In genomic region chr10:124213471-124213870, GRCh38 we compare ENCODE assay signal across 18 cellular contexts.
DNase-seq lines count a peak whose midpoint lies in the region; ATAC-seq and TF ChIP-seq lines count a peak whose summit lies in the region.
"Had no signal": no experiment of that assay in that cellular context is flagged by ENCODE, and none has a peak within 500 bp of the region (broad histone marks: within the 10 kb centered on the region; RNA-seq: fewer than 3 reads in every experiment).

No MANE protein-coding gene starts in this region.

- H4K20me1 ChIP-seq in mammary epithelial cell (ENCODE audit: insufficient read depth, low read length): no peaks in the 10 kb centered on the region

- H3K9me3 ChIP-seq in mammary epithelial cell (replicated peaks; ENCODE audit: insufficient read depth, low read length): no peaks in the 10 kb centered on the region
- no peaks in the 10 kb centered on the region for H3K9me3 ChIP-seq in Caco-2
- H3K9me3 ChIP-seq: A549 had no signal

- ATAC-seq in GM18907 (IDR thresholded peaks at IDR 0.05; ENCODE audit: unreplicated experiment): no peak
- ATAC-seq in activated naive CD8-positive, alpha-beta T cell treated with anti-CD3 and anti-CD28 coated beads, Interleukin-2, amount 50 U/mL, for 24 hours: no peak
- ATAC-seq: A549, Panc1, SK-N-SH treated with all-trans-retinoic acid at 6 μM for 48 hours had no signal

- H3K27me3 Mint-ChIP-seq in glutamatergic neuron (ENCODE audit: unreplicated experiment) (peaks cover 5% of the 10 kb centered on the region), Caco-2 (ENCODE audit: insufficient read depth, unreplicated experiment) (peaks cover 5% of the 10 kb centered on the region)
- H3K27me3 Mint-ChIP-seq in activated naive CD8-positive, alpha-beta T cell treated with anti-CD3 and anti-CD28 coated beads, Interleukin-2, amount 50 U/mL, for 24 hours: no peaks in the 10 kb centered on the region

- DNase-seq in BJ (ENCODE audit: low read depth) (peak; percentile 36), M059J (ENCODE audit: low read depth) (peak; percentile 87), mammary epithelial cell (peak; percentile 65), islet precursor cell (peak; percentile 41), glutamatergic neuron (no peak), Caco-2 (no peak)
- no peak for DNase-seq in activated naive CD8-positive, alpha-beta T cell treated with anti-CD3 and anti-CD28 coated beads, Interleukin-2, amount 50 U/mL, for 24 hours
- DNase-seq: GOT3, MV-4-11, NCI-H1417 treated with DMSO at 0.1 percent for 48 hours, NCI-H1930, NCI-H82, Right ventricle myocardium superior had no signal

- H3K27ac ChIP-seq in mammary epithelial cell (ENCODE audit: insufficient read depth, low read depth, low read length): no peak overlapping the region
- H3K27ac ChIP-seq: A549, C4-2B had no signal

- peaks cover 8% of the 10 kb centered on the region for H3K9me3 Mint-ChIP-seq in glutamatergic neuron (ENCODE audit: unreplicated experiment)
- no peaks in the 10 kb centered on the region for H3K9me3 Mint-ChIP-seq in Caco-2 (ENCODE audit: unreplicated experiment)
- no peaks in the 10 kb centered on the region for H3K9me3 Mint-ChIP-seq in activated naive CD8-positive, alpha-beta T cell treated with anti-CD3 and anti-CD28 coated beads, Interleukin-2, amount 50 U/mL, for 24 hours

- no peak overlapping the region for H3K4me2 ChIP-seq in mammary epithelial cell (ENCODE audit: insufficient read depth, low read depth, low read length)
- H3K4me2 ChIP-seq: A549 had no signal

- H3K79me2 ChIP-seq in mammary epithelial cell (ENCODE audit: insufficient read depth, low read length): no peaks in the 10 kb centered on the region

- dilution Hi-C loops in mammary epithelial cell (cut with HindIII; ENCODE audit: low sequenced_read_pairs): no loop called here

- POLR2A ChIA-PET in BJ (lab: Charles Lee): no interaction called here
- POLR2A ChIA-PET in Caco-2 (lab: Charles Lee): no interaction called here

- H3K4me1 Mint-ChIP-seq in glutamatergic neuron (ENCODE audit: low read depth, unreplicated experiment) (peaks cover 4% of the 10 kb centered on the region), Caco-2 (ENCODE audit: low read depth, unreplicated experiment) (no peaks in the 10 kb centered on the region)
- no peaks in the 10 kb centered on the region for H3K4me1 Mint-ChIP-seq in activated naive CD8-positive, alpha-beta T cell treated with anti-CD3 and anti-CD28 coated beads, Interleukin-2, amount 50 U/mL, for 24 hours

- no peak overlapping the region for H2AFZ ChIP-seq in mammary epithelial cell (ENCODE audit: low read depth, low read length)

- H3K9ac ChIP-seq in mammary epithelial cell (ENCODE audit: insufficient read depth, low read length): no peak overlapping the region

- BruUV-seq in mammary epithelial cell (replicated peaks; lab: Mats Ljungman, UMichigan) (no TSS peak), Caco-2 (replicated peaks; lab: Mats Ljungman, UMichigan) (no TSS peak)

- H3K36me3 ChIP-seq in BJ (ENCODE audit: control insufficient read depth, insufficient read depth, low read length): no peaks in the 10 kb centered on the region
- no peaks in the 10 kb centered on the region for H3K36me3 ChIP-seq in mammary epithelial cell (ENCODE audit: insufficient read depth, low read length)
- no peaks in the 10 kb centered on the region for H3K36me3 ChIP-seq in Caco-2 (ENCODE audit: control insufficient read depth, insufficient read depth, low read length)

- TF ChIP-seq CTCF in BJ (IDR thresholded peaks at IDR 0.05; ENCODE audit: insufficient read depth, low read depth, low read length) (no peak), mammary epithelial cell (conservative IDR thresholded peaks at IDR 0.05 in 1 of 2, IDR thresholded peaks at IDR 0.05 in 1 of 2; ENCODE audit: extremely low read depth in 1 of 2, insufficient read depth in 1 of 2, low read depth in 1 of 2, low read length in 2 of 2) (no peak), glutamatergic neuron (IDR thresholded peaks at IDR 0.05; ENCODE audit: partially characterized antibody, unreplicated experiment) (no peak), Caco-2 (IDR thresholded peaks at IDR 0.05; ENCODE audit: insufficient read depth in 1 of 2, low read depth in 1 of 2, low read length in 1 of 2, severe bottlenecking in 1 of 2, unreplicated experiment in 1 of 2) (no peak)

- intact Hi-C loops in mammary epithelial cell (cut with micrococcal nuclease) (loop anchor here (2.0 to 10.0 kb wide), 2 partner anchors 29 to 119 kb away; partner anchors contain the start of gene CHST15), Caco-2 (cut with micrococcal nuclease; ENCODE audit: unreplicated experiment) (no loop called here)

- H3K27me3 ChIP-seq in BJ (ENCODE audit: control insufficient read depth, insufficient read depth, low read length): no peaks in the 10 kb centered on the region
- no peaks in the 10 kb centered on the region for H3K27me3 ChIP-seq in mammary epithelial cell (ENCODE audit: insufficient read depth, low read length)
- H3K27me3 ChIP-seq in Caco-2 (replicated peaks; ENCODE audit: control insufficient read depth, insufficient read depth, low read length): no peaks in the 10 kb centered on the region; the same call in none of the 2 replicates

- no peak overlapping the region for H3K4me3 ChIP-seq in BJ (ENCODE audit: low read depth, low read length)
- no peak overlapping the region for H3K4me3 ChIP-seq in mammary epithelial cell (replicated peaks in 1 of 3; ENCODE audit: insufficient read depth in 1 of 3, low read depth in 2 of 3, low read length in 3 of 3)
- no peak overlapping the region for H3K4me3 ChIP-seq in Caco-2 (ENCODE audit: low read depth, low read length)
- H3K4me3 ChIP-seq: A549 had no signal

- CTCF ChIA-PET in BJ (lab: Yijun Ruan, JAX) (no interaction called here), mammary epithelial cell (lab: Charles Lee; ENCODE audit: low non-redundant PET) (no interaction called here), Caco-2 (lab: Charles Lee) (no interaction called here)

- H3K27ac Mint-ChIP-seq in glutamatergic neuron (ENCODE audit: unreplicated experiment): no peak overlapping the region
- H3K27ac Mint-ChIP-seq in Caco-2 (ENCODE audit: unreplicated experiment): no peak overlapping the region
- no peak overlapping the region for H3K27ac Mint-ChIP-seq in activated naive CD8-positive, alpha-beta T cell treated with anti-CD3 and anti-CD28 coated beads, Interleukin-2, amount 50 U/mL, for 24 hours

- H3K4me3 Mint-ChIP-seq in glutamatergic neuron (ENCODE audit: unreplicated experiment) (no peak overlapping the region), Caco-2 (ENCODE audit: unreplicated experiment) (no peak overlapping the region)
- no peak overlapping the region for H3K4me3 Mint-ChIP-seq in activated naive CD8-positive, alpha-beta T cell treated with anti-CD3 and anti-CD28 coated beads, Interleukin-2, amount 50 U/mL, for 24 hours

- H3K36me3 Mint-ChIP-seq in glutamatergic neuron (ENCODE audit: unreplicated experiment) (peaks cover 4% of the 10 kb centered on the region), Caco-2 (ENCODE audit: insufficient read depth, unreplicated experiment) (no peaks in the 10 kb centered on the region)
- no peaks in the 10 kb centered on the region for H3K36me3 Mint-ChIP-seq in activated naive CD8-positive, alpha-beta T cell treated with anti-CD3 and anti-CD28 coated beads, Interleukin-2, amount 50 U/mL, for 24 hours (ENCODE audit: low read depth)

- H3K4me1 ChIP-seq in mammary epithelial cell (ENCODE audit: insufficient read depth, low read length) (peaks cover 10% of the 10 kb centered on the region), Caco-2 (no peaks in the 10 kb centered on the region)
- H3K4me1 ChIP-seq: A549 had no signal

- in situ Hi-C loops in mammary epithelial cell (cut with MboI; ENCODE audit: low sequenced_read_pairs in 2 of 2): no loop called here

- WGBS in mammary epithelial cell (ENCODE audit: low coverage, missing lambda C conversion rate): 40% methylated on average over 2 of the region's 2 CpGs

Comparison
In these comparisons a context has a peak if more than half of its experiments do, and no peak if none do; other contexts are left out.
1. DNase-seq: peak in BJ (single experiment), M059J (single experiment), mammary epithelial cell (single experiment) and islet precursor cell (single experiment); none in glutamatergic neuron (single experiment), Caco-2 (0 of 2) and activated naive CD8-positive, alpha-beta T cell treated with anti-CD3 and anti-CD28 coated beads, Interleukin-2, amount 50 U/mL, for 24 hours (single experiment).